ENCODE assay signal across 27 cellular contexts in genomic region chr16:67506468-67506867, GRCh38. TPM values are rescaled to one million over a fixed set of nuclear protein-coding genes. Genes with fewer than 3 reads are reported as not detected.
A peak's percentile ranks its signal among the peaks of the same experiment; 100 is the strongest.
DNase-seq lines count a peak whose midpoint lies in the region; ATAC-seq, FAIRE-seq and TF ChIP-seq lines count a peak whose summit lies in the region.
"Had no signal": no experiment of that assay in that cellular context is flagged by ENCODE, and none has a peak within 500 bp of the region (broad histone marks: within the 10 kb centered on the region; RNA-seq: fewer than 3 reads in every experiment).

No MANE protein-coding gene starts in this region.

- H3K9me3 Mint-ChIP-seq in activated T-cell treated with anti-CD3 and anti-CD28 coated beads, Interleukin-2, amount 50 U/mL, for 72 hours, result no peaks in the 10 kb centered on the region
- H3K9me3 Mint-ChIP-seq in GM23338, result no peaks in the 10 kb centered on the region
- H3K9me3 Mint-ChIP-seq in neural progenitor cell, result no peaks in the 10 kb centered on the region
- H3K9me3 Mint-ChIP-seq: T-helper 1 cell treated with Interleukin-12 subunit alpha and Interleukin-12 subunit beta and Interleukin-4 antibody, amounts not matched to agents 30 μg/mL and 1 μg/mL, for 36 hours had no signal

- H4K20me1 ChIP-seq in GM23338 (replicated peaks; ENCODE audit: insufficient read depth), result no peaks in the 10 kb centered on the region
- H4K20me1 ChIP-seq in GM12878 (ENCODE audit: control insufficient read depth, insufficient read depth), result no peaks in the 10 kb centered on the region
- no peaks in the 10 kb centered on the region for H4K20me1 ChIP-seq in neural progenitor cell (ENCODE audit: low read depth)

- no peak overlapping the region for H3K4me3 Mint-ChIP-seq in activated T-cell treated with anti-CD3 and anti-CD28 coated beads, Interleukin-2, amount 50 U/mL, for 72 hours
- H3K4me3 Mint-ChIP-seq in GM23338, result no peak overlapping the region
- H3K4me3 Mint-ChIP-seq in neural progenitor cell, result no peak overlapping the region
- H3K4me3 Mint-ChIP-seq: activated CD4-positive, alpha-beta memory T cell treated with anti-CD3 and anti-CD28 coated beads, Interleukin-2, amount 10 ng/mL, durations not matched to agents 7 days and 5 days; T-helper 1 cell treated with Interleukin-12 subunit alpha and Interleukin-12 subunit beta and Interleukin-4 antibody, amounts not matched to agents 30 μg/mL and 1 μg/mL, for 36 hours had no signal

- SMC1A ChIA-PET in GM12878 (lab: Charles Lee; ENCODE audit: uncharacterized antibody, unreplicated experiment), result interaction anchor here (1.0 to 4.2 kb wide), 6 partner anchors 8 to 25 kb away, joined by 3 to 21 read pairs (median 6); partner anchors contain the start of gene ATP6V0D1

- CTCF ChIA-PET in GM12878 (lab: Yijun Ruan, JAX), result interaction anchor here (0.9 to 3.1 kb wide), 7 partner anchors 8 to 78 kb away, joined by 3 to 18 read pairs (median 5); partner anchors contain the start of gene ATP6V0D1

- H2AFZ ChIP-seq in GM23338 (0 out of 2 replicates have a peak overlapping the region, but pooled peaks have one; percentile 6), GM12878 (ENCODE audit: control insufficient read depth, low read depth, low read length) (no peak overlapping the region), neural progenitor cell (replicated peaks) (peak overlapping the region; percentile 76)

- RAD21 ChIA-PET in GM12878 (lab: Charles Lee; ENCODE audit: unreplicated experiment), result interaction anchor here (0.7 to 1.5 kb wide), 3 partner anchors 8 to 25 kb away, joined by 3 to 4 read pairs (median 3); partner anchors contain the start of gene ATP6V0D1

- no peaks in the 10 kb centered on the region for H3K27me3 Mint-ChIP-seq in activated T-cell treated with anti-CD3 and anti-CD28 coated beads, Interleukin-2, amount 50 U/mL, for 72 hours (ENCODE audit: low read depth)
- peaks cover 18% of the 10 kb centered on the region for H3K27me3 Mint-ChIP-seq in GM23338 (ENCODE audit: insufficient read depth, low read depth, poor library complexity)
- H3K27me3 Mint-ChIP-seq in neural progenitor cell (ENCODE audit: insufficient read depth, low read depth), result peaks cover 2% of the 10 kb centered on the region
- H3K27me3 Mint-ChIP-seq: activated CD4-positive, alpha-beta memory T cell treated with anti-CD3 and anti-CD28 coated beads, Interleukin-2, amount 10 ng/mL, durations not matched to agents 7 days and 5 days had no signal

- intact Hi-C loops in GM12878 (cut with micrococcal nuclease; ENCODE audit: unreplicated experiment), result no loop called here
- intact Hi-C loops in upper lobe of right lung (cut with DNase I), result no loop called here

- H3K9ac ChIP-seq in GM12878 (ENCODE audit: control insufficient read depth, insufficient read depth, low read length) (no peak overlapping the region), neural progenitor cell (no peak overlapping the region)

- no peak for TF ChIP-seq RAD21 in GM12878 (IDR thresholded peaks at IDR 0.05; ENCODE audit: insufficient read depth, low read depth, low read length)

- H3K4me3 ChIP-seq in GM23338 (no peak overlapping the region), GM12878 (0 out of 2 replicates have a peak overlapping the region, but pooled peaks have one; percentile 8), neural progenitor cell (no peak overlapping the region), upper lobe of right lung (no peak overlapping the region)
- H3K4me3 ChIP-seq: lung, upper lobe of left lung had no signal

- no peak for FAIRE-seq in GM12878 (lab: Jason Lieb, UNC)
- FAIRE-seq: HepG2 had no signal

- POLR2A ChIA-PET in GM12878 (lab: Charles Lee), result interaction anchor here (1.0 kb wide), 1 partner anchor 25 kb away, joined by 3 read pairs; the partner anchor contains the start of gene ATP6V0D1

- DNase-seq in activated T-cell treated with anti-CD3 and anti-CD28 coated beads, Interleukin-2, amount 50 U/mL, for 72 hours, result no peak
- no peak for DNase-seq in activated T-cell treated with anti-CD3 and anti-CD28 coated beads, Interleukin-2, amount 50 U/mL, for 1 hour
- DNase-seq in GM23338 (ENCODE audit: low spot score) (peak; percentile 35), GM12878 (ENCODE audit: low read depth, low spot score) (no peak), neural progenitor cell (ENCODE audit: low spot score) (peak; percentile 23), NCI-H748 treated with DMSO at 0.1 percent for 48 hours (lab: John Stamatoyannopoulos, UW) (no peak), upper lobe of right lung (no peak), cerebellar cortex (ENCODE audit: low spot score) (no peak)
- DNase-seq: activated CD4-positive, alpha-beta memory T cell treated with anti-CD3 and anti-CD28 coated beads, Interleukin-2, amount 10 ng/mL, durations not matched to agents 7 days and 5 days; BE2C; Calu3; cerebellar nuclear complex; HCEC 1CT; kidney glomerular epithelial cell; NCI-H1048; NCI-H187 treated with DMSO at 0.1 percent for 48 hours; NCI-H526 treated with DMSO at 0.1 percent for 48 hours; upper lobe of left lung had no signal

- H3K4me2 ChIP-seq in GM23338 (no peak overlapping the region), GM12878 (ENCODE audit: control insufficient read depth, insufficient read depth) (peak overlapping the region; percentile 59), neural progenitor cell (no peak overlapping the region)

- no peak for TF ChIP-seq CTCF in GM23338 (conservative IDR thresholded peaks at IDR 0.05; ENCODE audit: low read depth in 2 of 2)
- TF ChIP-seq CTCF in GM12878 (IDR thresholded peaks at IDR 0.05 in 2 of 3, conservative IDR thresholded peaks at IDR 0.05 in 1 of 3; ENCODE audit: control insufficient read depth in 2 of 3, extremely low read depth in 1 of 3, insufficient read depth in 1 of 3, low read depth in 3 of 3, low read length in 3 of 3), result no peak
- TF ChIP-seq CTCF in neural progenitor cell (IDR thresholded peaks at IDR 0.05), result no peak
- TF ChIP-seq CTCF in upper lobe of right lung (IDR thresholded peaks at IDR 0.05), result no peak

- H3K4me1 ChIP-seq in GM23338 (ENCODE audit: insufficient read depth) (no peaks in the 10 kb centered on the region), GM12878 (ENCODE audit: control insufficient read depth, insufficient read depth, low read length) (peaks cover 15% of the 10 kb centered on the region), neural progenitor cell (peaks cover 6% of the 10 kb centered on the region), upper lobe of right lung (peaks cover 6% of the 10 kb centered on the region)
- H3K4me1 ChIP-seq: BE2C had no signal

- WGBS in GM12878 (ENCODE audit: insufficient coverage, insufficient replicate concordance, low lambda C conversion rate, missing lambda C conversion rate), result 86% methylated on average over 8 of the region's 8 CpGs

- TF ChIP-seq EP300 in GM12878 (IDR thresholded peaks at IDR 0.05; ENCODE audit: borderline replicate concordance in 1 of 2, control insufficient read depth in 1 of 2, low read depth in 2 of 2, low read length in 2 of 2), result no peak

- ATAC-seq in activated T-cell treated with anti-CD3 and anti-CD28 coated beads, Interleukin-2, amount 50 U/mL, for 72 hours (replicated peaks in 1 of 2), result no peak
- peak; percentile 83 for ATAC-seq in GM23338
- no peak for ATAC-seq in GM12878
- no peak for ATAC-seq in upper lobe of right lung
- ATAC-seq: HepG2 had no signal

- H3K27ac ChIP-seq in GM23338 (ENCODE audit: low read depth) (no peak overlapping the region), GM12878 (ENCODE audit: control insufficient read depth, insufficient read depth) (no peak overlapping the region), neural progenitor cell (no peak overlapping the region), upper lobe of right lung (no peak overlapping the region)
- H3K27ac ChIP-seq: neutrophil had no signal

- H3K36me3 Mint-ChIP-seq in activated T-cell treated with anti-CD3 and anti-CD28 coated beads, Interleukin-2, amount 50 U/mL, for 72 hours (ENCODE audit: insufficient read depth in 2 of 2), result no peaks in the 10 kb centered on the region
- H3K36me3 Mint-ChIP-seq in GM23338 (ENCODE audit: low read depth) (no peaks in the 10 kb centered on the region), neural progenitor cell (no peaks in the 10 kb centered on the region)

- H3K4me1 Mint-ChIP-seq in activated T-cell treated with anti-CD3 and anti-CD28 coated beads, Interleukin-2, amount 50 U/mL, for 72 hours (ENCODE audit: low read depth), result peaks cover 42% of the 10 kb centered on the region
- H3K4me1 Mint-ChIP-seq in GM23338 (peaks cover 5% of the 10 kb centered on the region; the same call in 2 of the 3 replicates), neural progenitor cell (no peaks in the 10 kb centered on the region)

- H3K27me3 ChIP-seq in GM23338 (ENCODE audit: insufficient read depth) (0 out of 2 replicates have a peak, but pooled peaks cover 3% of the 10 kb centered on the region), GM12878 (replicated peaks in 1 of 2; ENCODE audit: control insufficient read depth in 2 of 2, insufficient read depth in 2 of 2, low read length in 1 of 2) (no peaks in the 10 kb centered on the region), neural progenitor cell (peaks cover 4% of the 10 kb centered on the region), upper lobe of right lung (no peaks in the 10 kb centered on the region)
- H3K27me3 ChIP-seq: BE2C, neutrophil, upper lobe of left lung had no signal

- BruUV-seq in GM12878 (replicated peaks; lab: Mats Ljungman, UMichigan), result no TSS peak

- no peak for TF ChIP-seq POLR2A in GM12878 (IDR thresholded peaks at IDR 0.05; ENCODE audit: low read depth, low read length)

- no peaks in the 10 kb centered on the region for H3K9me3 ChIP-seq in GM12878 (replicated peaks; ENCODE audit: control insufficient read depth, insufficient read depth, low read length)
- H3K9me3 ChIP-seq in neural progenitor cell (ENCODE audit: low read depth), result no peaks in the 10 kb centered on the region
- H3K9me3 ChIP-seq in upper lobe of right lung, result no peaks in the 10 kb centered on the region
- H3K9me3 ChIP-seq: BE2C, neutrophil, upper lobe of left lung had no signal

- H3K9me2 ChIP-seq in GM23338 (ENCODE audit: insufficient read depth), result no peaks in the 10 kb centered on the region

- H3F3A ChIP-seq in GM23338 (replicated peaks; ENCODE audit: low read depth), result no peaks in the 10 kb centered on the region
- no peaks in the 10 kb centered on the region for H3F3A ChIP-seq in neural progenitor cell (ENCODE audit: low read depth)

- H3K36me3 ChIP-seq in GM23338 (ENCODE audit: insufficient read depth), result no peaks in the 10 kb centered on the region
- no peaks in the 10 kb centered on the region for H3K36me3 ChIP-seq in GM12878 (ENCODE audit: control insufficient read depth in 2 of 2, insufficient read depth in 2 of 2, low read length in 1 of 2)
- H3K36me3 ChIP-seq in neural progenitor cell, result no peaks in the 10 kb centered on the region
- H3K36me3 ChIP-seq in upper lobe of right lung, result no peaks in the 10 kb centered on the region
- H3K36me3 ChIP-seq: BE2C, upper lobe of left lung had no signal

- H3K79me2 ChIP-seq in GM23338 (replicated peaks; ENCODE audit: insufficient read depth) (no peaks in the 10 kb centered on the region), GM12878 (ENCODE audit: control insufficient read depth, insufficient read depth, low read length) (no peaks in the 10 kb centered on the region), neural progenitor cell (ENCODE audit: low read depth) (no peaks in the 10 kb centered on the region)

- H3K27ac Mint-ChIP-seq in activated T-cell treated with anti-CD3 and anti-CD28 coated beads, Interleukin-2, amount 50 U/mL, for 72 hours, result peak overlapping the region; percentile 14
- no peak overlapping the region for H3K27ac Mint-ChIP-seq in GM23338
- H3K27ac Mint-ChIP-seq in neural progenitor cell, result no peak overlapping the region
- H3K27ac Mint-ChIP-seq: T-helper 1 cell treated with Interleukin-12 subunit alpha and Interleukin-12 subunit beta and Interleukin-4 antibody, amounts not matched to agents 30 μg/mL and 1 μg/mL, for 36 hours had no signal

- in situ Hi-C loops in GM12878 (cut with MboI), result no loop called here

RNA-seq across cellular contexts. Expression of gene RIPOR1, which starts 22.2 kb away (rescaled TPM):
- total RNA-seq in activated T-cell treated with anti-CD3 and anti-CD28 coated beads, Interleukin-2, amount 50 U/mL, for 72 hours, result 10 to 100 TPM; 34.2 to 54.6 TPM
- total RNA-seq in GM23338 (2014; rRNA removed; shearing (Covaris generic)), result 7.4 and 22.4 TPM in 2 replicates
- polyA plus RNA-seq in GM23338 (2016; fragmentation: Nextera tagmentation; extraction: Ambion mirVana) (6.8 and 7.6 TPM in 2 replicates), GM12878 (2011; rRNA removed) (1.2 and 2.0 TPM in 2 replicates), GM12878 (2014; fragmentation: Illumina TruSeq; extraction: Trizol) (7.0 and 7.9 TPM in 2 replicates), GM12878 (2014; fragmentation: Nextera tagmentation; extraction: Ambion mirVana) (under 1 TPM; 0.13 to 0.47 TPM), GM12878 (2014; rRNA removed) (10.5 and 11.6 TPM in 2 replicates), GM12878 (2016; fragmentation: Nextera tagmentation; extraction: Ambion mirVana) (10 to 100 TPM; 12.9 to 15.9 TPM)
- 30.2 and 35.1 TPM in 2 replicates for total RNA-seq in GM12878 (2013; cell fraction: nucleolus; rRNA removed)
- total RNA-seq in GM12878 (2014; rRNA removed) (5.2 and 7.0 TPM in 2 replicates), GM12878 (2014; rRNA removed; fragmentation: Illumina TruSeq; extraction: Trizol) (2.6 and 2.8 TPM in 2 replicates), GM12878 (2021) (28.5 and 37.0 TPM in 2 replicates), neural progenitor cell (ENCODE audit: low replicate concordance) (8.7 and 13.5 TPM in 2 replicates), upper lobe of right lung (133 TPM)
- 6.2 TPM for polyA plus RNA-seq in GM12878 (2011; ENCODE audit: low read depth)
- polyA plus RNA-seq in GM12878 (2011; cell fraction: cytosol; rRNA removed), result 1.1 and 1.9 TPM in 2 replicates
- 23.0 and 23.5 TPM in 2 replicates for polyA plus RNA-seq in GM12878 (2011; cell fraction: nucleus; rRNA removed)
- 21.5 and 24.4 TPM in 2 replicates for polyA plus RNA-seq in GM12878 (2012)
- polyA minus RNA-seq in GM12878 (2011; rRNA and poly(A)+ RNA removed), result 2.4 and 3.7 TPM in 2 replicates
- 3.3 and 3.7 TPM in 2 replicates for polyA minus RNA-seq in GM12878 (2011; cell fraction: cytosol; rRNA and poly(A)+ RNA removed)
- polyA minus RNA-seq in GM12878 (2011; cell fraction: nucleus; rRNA and poly(A)+ RNA removed), result 6.7 and 6.8 TPM in 2 replicates

RNA-seq across cellular contexts. Expression of gene AGRP, which starts 23.1 kb away (rescaled TPM):
- total RNA-seq in activated T-cell treated with anti-CD3 and anti-CD28 coated beads, Interleukin-2, amount 50 U/mL, for 72 hours, result not detected
- total RNA-seq in GM23338 (2014; rRNA removed; shearing (Covaris generic)), result not detected in 2 replicates
- polyA plus RNA-seq in GM23338 (2016; fragmentation: Nextera tagmentation; extraction: Ambion mirVana), result not detected in 2 replicates
- not detected in 2 replicates for total RNA-seq in GM12878 (2013; cell fraction: nucleolus; rRNA removed)
- total RNA-seq in GM12878 (2014; rRNA removed), result not detected in 2 replicates
- not detected in 2 replicates for total RNA-seq in GM12878 (2014; rRNA removed; fragmentation: Illumina TruSeq; extraction: Trizol)
- not detected in 2 replicates for total RNA-seq in GM12878 (2021)
- polyA plus RNA-seq in GM12878 (2011; ENCODE audit: low read depth), result not detected
- polyA plus RNA-seq in GM12878 (2011; rRNA removed), result not detected in 2 replicates
- not detected in 2 replicates for polyA plus RNA-seq in GM12878 (2011; cell fraction: cytosol; rRNA removed)
- not detected in 2 replicates for polyA plus RNA-seq in GM12878 (2011; cell fraction: nucleus; rRNA removed)
- 0.27 TPM in 1 of 2 replicates, not detected in the other for polyA plus RNA-seq in GM12878 (2012)
- polyA plus RNA-seq in GM12878 (2014; fragmentation: Illumina TruSeq; extraction: Trizol), result not detected in 2 replicates
- polyA plus RNA-seq in GM12878 (2014; fragmentation: Nextera tagmentation; extraction: Ambion mirVana), result under 1 TPM; 0.16 to 0.34 TPM
- 0.27 TPM in 1 of 2 replicates, not detected in the other for polyA plus RNA-seq in GM12878 (2014; rRNA removed)
- polyA plus RNA-seq in GM12878 (2016; fragmentation: Nextera tagmentation; extraction: Ambion mirVana), result under 1 TPM; 0.72 to 0.75 TPM
- not detected in 2 replicates for polyA minus RNA-seq in GM12878 (2011; rRNA and poly(A)+ RNA removed)
- not detected in 2 replicates for polyA minus RNA-seq in GM12878 (2011; cell fraction: cytosol; rRNA and poly(A)+ RNA removed)
- polyA minus RNA-seq in GM12878 (2011; cell fraction: nucleus; rRNA and poly(A)+ RNA removed), result not detected in 2 replicates
- not detected in 2 replicates for total RNA-seq in neural progenitor cell (ENCODE audit: low replicate concordance)
- total RNA-seq in upper lobe of right lung, result 4.9 TPM
- total RNA-seq: A673; activated CD4-positive, alpha-beta memory T cell treated with anti-CD3 and anti-CD28 coated beads, Interleukin-2, amount 10 ng/mL, durations not matched to agents 7 days and 5 days; Calu3; HepG2; mucosa of gallbladder; pulmonary artery endothelial cell; RPMI7951; subcutaneous adipose tissue had no signal
- polyA plus RNA-seq: HepG2 had no signal

RNA-seq across cellular contexts. Expression of gene ATP6V0D1, which starts 25.5 kb away (rescaled TPM):
- 10 to 100 TPM; 27.9 to 28.1 TPM for total RNA-seq in activated T-cell treated with anti-CD3 and anti-CD28 coated beads, Interleukin-2, amount 50 U/mL, for 72 hours
- total RNA-seq in GM23338 (2014; rRNA removed; shearing (Covaris generic)), result 68.7 and 69.4 TPM in 2 replicates
- polyA plus RNA-seq in GM23338 (2016; fragmentation: Nextera tagmentation; extraction: Ambion mirVana) (19.5 and 20.6 TPM in 2 replicates), GM12878 (2011; rRNA removed) (24.5 and 56.5 TPM in 2 replicates), GM12878 (2014; fragmentation: Illumina TruSeq; extraction: Trizol) (35.1 and 72.2 TPM in 2 replicates), GM12878 (2014; fragmentation: Nextera tagmentation; extraction: Ambion mirVana) (10 to 100 TPM; 28.1 to 30.2 TPM), GM12878 (2014; rRNA removed) (69.0 and 81.4 TPM in 2 replicates), GM12878 (2016; fragmentation: Nextera tagmentation; extraction: Ambion mirVana) (100 to 1,000 TPM; 126 to 141 TPM)
- 17.4 and 19.9 TPM in 2 replicates for total RNA-seq in GM12878 (2013; cell fraction: nucleolus; rRNA removed)
- total RNA-seq in GM12878 (2014; rRNA removed) (72.4 and 73.8 TPM in 2 replicates), GM12878 (2014; rRNA removed; fragmentation: Illumina TruSeq; extraction: Trizol) (41.8 and 50.2 TPM in 2 replicates), GM12878 (2021) (67.7 and 71.6 TPM in 2 replicates), neural progenitor cell (ENCODE audit: low replicate concordance) (29.7 and 42.0 TPM in 2 replicates), upper lobe of right lung (143 TPM)
- polyA plus RNA-seq in GM12878 (2011; ENCODE audit: low read depth), result 36.5 TPM
- 108 and 129 TPM in 2 replicates for polyA plus RNA-seq in GM12878 (2011; cell fraction: cytosol; rRNA removed)
- polyA plus RNA-seq in GM12878 (2011; cell fraction: nucleus; rRNA removed), result 47.1 and 63.7 TPM in 2 replicates
- 48.2 and 55.4 TPM in 2 replicates for polyA plus RNA-seq in GM12878 (2012)
- polyA minus RNA-seq in GM12878 (2011; rRNA and poly(A)+ RNA removed), result 121 and 140 TPM in 2 replicates
- polyA minus RNA-seq in GM12878 (2011; cell fraction: cytosol; rRNA and poly(A)+ RNA removed), result 42.8 and 49.1 TPM in 2 replicates
- polyA minus RNA-seq in GM12878 (2011; cell fraction: nucleus; rRNA and poly(A)+ RNA removed), result 13.9 and 24.0 TPM in 2 replicates

RNA-seq across cellular contexts. Expression of gene CTCF, which starts 55.9 kb away (rescaled TPM):
- 10 to 100 TPM; 55.5 to 71.1 TPM for total RNA-seq in activated T-cell treated with anti-CD3 and anti-CD28 coated beads, Interleukin-2, amount 50 U/mL, for 72 hours
- total RNA-seq in GM23338 (2014; rRNA removed; shearing (Covaris generic)), result 64.5 and 81.0 TPM in 2 replicates
- polyA plus RNA-seq in GM23338 (2016; fragmentation: Nextera tagmentation; extraction: Ambion mirVana), result 67.7 and 72.3 TPM in 2 replicates
- 33.8 and 38.5 TPM in 2 replicates for total RNA-seq in GM12878 (2013; cell fraction: nucleolus; rRNA removed)
- total RNA-seq in GM12878 (2014; rRNA removed), result 36.7 and 37.3 TPM in 2 replicates
- 43.8 and 47.9 TPM in 2 replicates for total RNA-seq in GM12878 (2014; rRNA removed; fragmentation: Illumina TruSeq; extraction: Trizol)
- total RNA-seq in GM12878 (2021), result 42.7 and 43.6 TPM in 2 replicates
- polyA plus RNA-seq in GM12878 (2011; ENCODE audit: low read depth), result 20.5 TPM
- polyA plus RNA-seq in GM12878 (2011; rRNA removed), result 36.1 and 40.1 TPM in 2 replicates
- 30.9 and 31.3 TPM in 2 replicates for polyA plus RNA-seq in GM12878 (2011; cell fraction: cytosol; rRNA removed)
- 20.5 and 25.6 TPM in 2 replicates for polyA plus RNA-seq in GM12878 (2011; cell fraction: nucleus; rRNA removed)
- 23.4 and 27.5 TPM in 2 replicates for polyA plus RNA-seq in GM12878 (2012)
- polyA plus RNA-seq in GM12878 (2014; fragmentation: Illumina TruSeq; extraction: Trizol), result 52.8 and 55.0 TPM in 2 replicates
- polyA plus RNA-seq in GM12878 (2014; fragmentation: Nextera tagmentation; extraction: Ambion mirVana), result 10 to 100 TPM in 1 of 2 experiments, 1 to 10 TPM in 1; 9.1 to 18.3 TPM
- polyA plus RNA-seq in GM12878 (2014; rRNA removed), result 34.7 and 35.8 TPM in 2 replicates
- polyA plus RNA-seq in GM12878 (2016; fragmentation: Nextera tagmentation; extraction: Ambion mirVana), result 10 to 100 TPM; 47.5 to 51.6 TPM
- 47.4 and 57.4 TPM in 2 replicates for polyA minus RNA-seq in GM12878 (2011; rRNA and poly(A)+ RNA removed)
- 18.8 and 22.7 TPM in 2 replicates for polyA minus RNA-seq in GM12878 (2011; cell fraction: cytosol; rRNA and poly(A)+ RNA removed)
- polyA minus RNA-seq in GM12878 (2011; cell fraction: nucleus; rRNA and poly(A)+ RNA removed), result 10.6 and 22.3 TPM in 2 replicates
- total RNA-seq in neural progenitor cell (ENCODE audit: low replicate concordance), result 75.7 and 76.3 TPM in 2 replicates
- total RNA-seq in upper lobe of right lung, result 36.0 TPM

Comparison
In these comparisons a context has a peak if more than half of its experiments do, and no peak if none do; other contexts are left out.
1. DNase-seq: peak in GM23338 (single experiment) and neural progenitor cell (single experiment); none in activated T-cell treated with anti-CD3 and anti-CD28 coated beads, Interleukin-2, amount 50 U/mL, for 72 hours (0 of 2), activated T-cell treated with anti-CD3 and anti-CD28 coated beads, Interleukin-2, amount 50 U/mL, for 1 hour (single experiment), GM12878 (single experiment), NCI-H748 treated with DMSO at 0.1 percent for 48 hours (single experiment), upper lobe of right lung (single experiment) and cerebellar cortex (single experiment).